Comparison of ENCODE assay signal across 8 cellular contexts in the genomic region with DNA sequence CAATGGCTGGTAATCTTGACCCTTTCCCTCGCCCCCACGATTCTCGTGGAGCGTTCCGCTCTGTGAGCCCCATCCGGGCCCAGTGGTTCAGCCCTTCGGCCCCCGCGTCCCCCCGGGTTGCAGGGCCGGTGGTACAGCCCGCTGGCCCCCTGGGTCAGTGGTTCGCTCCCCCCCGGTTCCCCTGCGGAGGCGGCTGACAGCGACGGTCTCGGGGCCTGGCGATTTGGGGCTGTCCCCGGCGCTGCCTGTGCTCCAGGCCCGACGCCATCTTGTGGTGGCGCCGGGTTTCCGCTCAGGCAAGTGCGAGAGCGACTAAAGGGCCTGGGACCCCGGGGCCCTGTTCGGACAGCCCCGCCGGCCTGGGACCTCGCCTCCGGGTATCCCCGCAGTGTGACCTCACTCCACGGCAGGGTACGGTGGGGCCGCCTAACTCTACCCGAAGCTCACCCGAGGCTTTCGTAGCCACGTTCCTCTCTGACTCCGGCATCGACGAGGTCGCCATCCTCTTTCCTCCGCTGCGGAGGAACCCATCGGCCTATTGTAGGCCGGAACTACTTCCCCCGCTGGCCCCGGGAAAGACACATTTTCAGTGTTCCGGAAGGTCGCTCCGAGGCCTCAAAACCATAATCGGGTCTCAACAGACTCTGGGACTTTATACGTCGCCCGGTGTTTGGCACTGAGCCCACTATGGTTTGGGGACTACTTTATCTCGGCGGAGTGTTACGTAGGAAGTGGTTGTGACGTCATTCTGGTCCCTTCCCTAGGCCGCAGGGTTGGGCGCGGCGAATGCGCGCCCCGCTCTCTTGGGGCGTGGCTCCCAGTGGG. TPM values are rescaled to one million over a fixed set of nuclear protein-coding genes. Genes with fewer than 3 reads are reported as not detected.
DNase-seq lines count a peak whose midpoint lies in the region; TF ChIP-seq lines count a peak whose summit lies in the region.

A gene with protein sequence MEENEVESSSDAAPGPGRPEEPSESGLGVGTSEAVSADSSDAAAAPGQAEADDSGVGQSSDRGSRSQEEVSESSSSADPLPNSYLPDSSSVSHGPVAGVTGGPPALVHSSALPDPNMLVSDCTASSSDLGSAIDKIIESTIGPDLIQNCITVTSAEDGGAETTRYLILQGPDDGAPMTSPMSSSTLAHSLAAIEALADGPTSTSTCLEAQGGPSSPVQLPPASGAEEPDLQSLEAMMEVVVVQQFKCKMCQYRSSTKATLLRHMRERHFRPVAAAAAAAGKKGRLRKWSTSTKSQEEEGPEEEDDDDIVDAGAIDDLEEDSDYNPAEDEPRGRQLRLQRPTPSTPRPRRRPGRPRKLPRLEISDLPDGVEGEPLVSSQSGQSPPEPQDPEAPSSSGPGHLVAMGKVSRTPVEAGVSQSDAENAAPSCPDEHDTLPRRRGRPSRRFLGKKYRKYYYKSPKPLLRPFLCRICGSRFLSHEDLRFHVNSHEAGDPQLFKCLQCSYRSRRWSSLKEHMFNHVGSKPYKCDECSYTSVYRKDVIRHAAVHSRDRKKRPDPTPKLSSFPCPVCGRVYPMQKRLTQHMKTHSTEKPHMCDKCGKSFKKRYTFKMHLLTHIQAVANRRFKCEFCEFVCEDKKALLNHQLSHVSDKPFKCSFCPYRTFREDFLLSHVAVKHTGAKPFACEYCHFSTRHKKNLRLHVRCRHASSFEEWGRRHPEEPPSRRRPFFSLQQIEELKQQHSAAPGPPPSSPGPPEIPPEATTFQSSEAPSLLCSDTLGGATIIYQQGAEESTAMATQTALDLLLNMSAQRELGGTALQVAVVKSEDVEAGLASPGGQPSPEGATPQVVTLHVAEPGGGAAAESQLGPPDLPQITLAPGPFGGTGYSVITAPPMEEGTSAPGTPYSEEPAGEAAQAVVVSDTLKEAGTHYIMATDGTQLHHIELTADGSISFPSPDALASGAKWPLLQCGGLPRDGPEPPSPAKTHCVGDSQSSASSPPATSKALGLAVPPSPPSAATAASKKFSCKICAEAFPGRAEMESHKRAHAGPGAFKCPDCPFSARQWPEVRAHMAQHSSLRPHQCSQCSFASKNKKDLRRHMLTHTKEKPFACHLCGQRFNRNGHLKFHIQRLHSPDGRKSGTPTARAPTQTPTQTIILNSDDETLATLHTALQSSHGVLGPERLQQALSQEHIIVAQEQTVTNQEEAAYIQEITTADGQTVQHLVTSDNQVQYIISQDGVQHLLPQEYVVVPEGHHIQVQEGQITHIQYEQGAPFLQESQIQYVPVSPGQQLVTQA (N-terminal part only) (minus strand): TSS at position 529 of the 825 bp plus-strand sequence. CDS start 793 bp downstream, outside the sequence.

- peak within 1 kb of the TSS; percentile 69 to 91 for H3K4me3 ChIP-seq in neuronal stem cell (ENCODE audit: low read length in 2 of 2)

- peaks cover 9% of the 10 kb centered on the region for H3K79me1 ChIP-seq in neuronal stem cell (ENCODE audit: low read depth, low read length)

- H2BK15ac ChIP-seq in neuronal stem cell (ENCODE audit: low read length) = peak within 1 kb of the TSS; percentile 67

- H3K27ac ChIP-seq in neuronal stem cell (replicated peaks; ENCODE audit: low read length) = peak within 1 kb of the TSS; percentile 98

- H3K4ac ChIP-seq in neuronal stem cell (ENCODE audit: low read length) = peak within 1 kb of the TSS; percentile 85

- peak within 1 kb of the TSS; percentile 95 for H2AFZ ChIP-seq in neuronal stem cell (ENCODE audit: low read length)

- peak within 1 kb of the TSS; percentile 97 for H4K8ac ChIP-seq in neuronal stem cell (ENCODE audit: low read depth, low read length)

- peak within 1 kb of the TSS; percentile 56 for H4K91ac ChIP-seq in neuronal stem cell (ENCODE audit: low read depth, low read length, poor library complexity)

- peak within 1 kb of the TSS; percentile 94 for H3K4me2 ChIP-seq in neuronal stem cell (ENCODE audit: insufficient read depth, low read length, poor library complexity, severe bottlenecking)

- no peak within 1 kb of the TSS for H2BK12ac ChIP-seq in neuronal stem cell (ENCODE audit: low read length)

- peak within 1 kb of the TSS; percentile 91 for H3K9ac ChIP-seq in neuronal stem cell (ENCODE audit: low read depth, low read length, poor library complexity)

- no CpG with 5 or more reads among the region's 72 CpGs for WGBS in neuronal stem cell (ENCODE audit: extremely low coverage in 2 of 2, insufficient read length in 2 of 2, insufficient replicate concordance in 1 of 2), 2 donors

- H3K36me3 ChIP-seq in neuronal stem cell (replicated peaks in 1 of 2; ENCODE audit: control insufficient read depth in 2 of 2, insufficient read depth in 2 of 2, low read length in 2 of 2) = peaks cover 24 to 27% of the 10 kb centered on the region in 2 donors

- peak within 1 kb of the TSS; percentile 99 for H3K18ac ChIP-seq in neuronal stem cell (ENCODE audit: low read length)

- peak; percentile 80 for DNase-seq in GM04503 (ENCODE audit: low read depth)
- DNase-seq in HEK293T (ENCODE audit: extremely low spot score) = peak; percentile 95
- peak; percentile 91 for DNase-seq in MV-4-11 (lab: John Stamatoyannopoulos, UW)
- peak; percentile 95 for DNase-seq in SK-MEL-5 (ENCODE audit: low read depth, low spot score)
- peak; percentile 96 for DNase-seq in activated naive CD4-positive, alpha-beta T cell treated with Interleukin-2 at 50 U/mL for 16 hours
- DNase-seq in foreskin melanocyte = peak; percentile 95
- DNase-seq in neuronal stem cell (ENCODE audit: low spot score) = peak; percentile 98

- H2BK5ac ChIP-seq in neuronal stem cell (ENCODE audit: low read length) = peak within 1 kb of the TSS; percentile 98

- H3K9me3 ChIP-seq in neuronal stem cell (replicated peaks in 1 of 2; ENCODE audit: control insufficient read depth in 2 of 2, insufficient read depth in 1 of 2, low read depth in 1 of 2, low read length in 2 of 2) = no peaks in the 10 kb centered on the region

- peak within 1 kb of the TSS; percentile 66 for H3K23ac ChIP-seq in neuronal stem cell (ENCODE audit: low read depth, low read length, poor library complexity)

- H2BK120ac ChIP-seq in neuronal stem cell (ENCODE audit: low read depth, low read length) = peak within 1 kb of the TSS; percentile 99

- CTCF ChIA-PET in HEK293T (lab: Yijun Ruan, JAX) = interaction anchor here (1.2 kb wide), 1 partner anchor 13 kb away, joined by 3 read pairs; no protein-coding TSS in a partner anchor

- H3K27me3 ChIP-seq in neuronal stem cell (ENCODE audit: control insufficient read depth in 3 of 3, insufficient read depth in 3 of 3, low read depth in 1 of 3, low read length in 3 of 3) = peaks cover 0 to 10% (median 0%) of the 10 kb centered on the region in 3 experiments

- peak within 1 kb of the TSS; percentile 93 for H2AK5ac ChIP-seq in neuronal stem cell (ENCODE audit: low read depth, low read length)

- H3K4me1 ChIP-seq in neuronal stem cell (ENCODE audit: control insufficient read depth in 2 of 2, insufficient read depth in 1 of 2, low read depth in 1 of 2, low read length in 2 of 2) = peaks cover 7 to 9% of the 10 kb centered on the region in 2 donors

- POLR2A ChIA-PET in HEK293T (lab: Yijun Ruan, JAX) = interaction anchor here (0.6 to 3.6 kb wide), 5 partner anchors 14 to 203 kb away, joined by 3 to 28 read pairs (median 7); a partner anchor contains a TSS

- H3K14ac ChIP-seq in neuronal stem cell (ENCODE audit: low read length) = peak within 1 kb of the TSS; percentile 47

- no peak for TF ChIP-seq CTCF in subcutaneous adipose tissue (IDR thresholded peaks at IDR 0.05; ENCODE audit: low read depth)

- in situ Hi-C loops in SK-MEL-5 (cut with HindIII; ENCODE audit: low pct_unique_long_range_greater_than_20kb, low sequenced_read_pairs) = no loop called here

TF ChIP-seq in HEK293T, 16 proteins besides CTCF, POLR2A, EP300 and RAD21:
- TF ChIP-seq ELF4 (IDR thresholded peaks at IDR 0.05) (peak; percentile 84), LEF1 (IDR thresholded peaks at IDR 0.05; ENCODE audit: borderline replicate concordance) (peak; percentile 85; the same call in 1 of the 2 replicates), ZNF384 (IDR thresholded peaks at IDR 0.05) (no peak), BHLHE40 (IDR thresholded peaks at IDR 0.05; ENCODE audit: borderline replicate concordance) (peak; percentile 83), FOXA1 (IDR thresholded peaks at IDR 0.05) (no peak), CTBP1 (IDR thresholded peaks at IDR 0.05; ENCODE audit: borderline replicate concordance) (peak; percentile 39; the same call in 1 of the 2 replicates), NFRKB (IDR thresholded peaks at IDR 0.05) (peak; percentile 96), TARDBP (IDR thresholded peaks at IDR 0.05) (peak; percentile 87), FOXM1 (IDR thresholded peaks at IDR 0.05; ENCODE audit: borderline replicate concordance) (peak; percentile 88), SP1 (IDR thresholded peaks at IDR 0.05) (no peak), L3MBTL2 (conservative IDR thresholded peaks at IDR 0.05) (peak; percentile 51)
- TF ChIP-seq, protein P1, sequence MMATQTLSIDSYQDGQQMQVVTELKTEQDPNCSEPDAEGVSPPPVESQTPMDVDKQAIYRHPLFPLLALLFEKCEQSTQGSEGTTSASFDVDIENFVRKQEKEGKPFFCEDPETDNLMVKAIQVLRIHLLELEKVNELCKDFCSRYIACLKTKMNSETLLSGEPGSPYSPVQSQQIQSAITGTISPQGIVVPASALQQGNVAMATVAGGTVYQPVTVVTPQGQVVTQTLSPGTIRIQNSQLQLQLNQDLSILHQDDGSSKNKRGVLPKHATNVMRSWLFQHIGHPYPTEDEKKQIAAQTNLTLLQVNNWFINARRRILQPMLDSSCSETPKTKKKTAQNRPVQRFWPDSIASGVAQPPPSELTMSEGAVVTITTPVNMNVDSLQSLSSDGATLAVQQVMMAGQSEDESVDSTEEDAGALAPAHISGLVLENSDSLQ (IDR thresholded peaks at IDR 0.05) = peak; percentile 35

RNA-seq across cellular contexts. Expression of the gene that starts here (rescaled TPM):
- total RNA-seq in SK-MEL-5 (2014; rRNA removed; shearing (Covaris generic)) = 8.4 and 10.1 TPM in 2 replicates
- polyA plus RNA-seq in SK-MEL-5 (2015; cell fraction: cytosol; rRNA removed) = 19.2 and 22.7 TPM in 2 replicates
- 69.6 and 69.7 TPM in 2 replicates for polyA plus RNA-seq in SK-MEL-5 (2015; cell fraction: nucleus; rRNA removed)
- 7.3 TPM for polyA plus RNA-seq in neuronal stem cell (2013, experiment 1 of 2)
- 7.1 TPM for polyA plus RNA-seq in neuronal stem cell (2013, experiment 2 of 2)
- total RNA-seq in subcutaneous adipose tissue = 10 to 100 TPM in 3 of 4 donors, 1 to 10 TPM in 1; 9.9 to 21.1 (median 13.7) TPM

Comparison
In these comparisons a context has a peak if more than half of its experiments do, and no peak if none do; other contexts are left out.
1. Peak in every context shown above with its lines: DNase-seq, H3K4me3 ChIP-seq and H3K27ac ChIP-seq.